13 cellular contexts compared by ENCODE assay signal in genomic region chr11:46339816-46340215, GRCh38. TPM values are rescaled to one million over a fixed set of nuclear protein-coding genes. Genes with fewer than 3 reads are reported as not detected.
A peak's percentile ranks its signal among the peaks of the same experiment; 100 is the strongest.
DNase-seq lines count a peak whose midpoint lies in the region; ATAC-seq and TF ChIP-seq lines count a peak whose summit lies in the region.
"Had no signal": no experiment of that assay in that cellular context is flagged by ENCODE, and none has a peak within 500 bp of the region (broad histone marks: within the 10 kb centered on the region; RNA-seq: fewer than 3 reads in every experiment).

No MANE protein-coding gene starts in this region.

- intact Hi-C loops in esophagus squamous epithelium (cut with DNase I) = no loop called here
- intact Hi-C loops in naive thymus-derived CD4-positive, alpha-beta T cell (cut with micrococcal nuclease) = loop anchor here in 1 of 2 donors (10.0 kb wide), 1 partner anchor 1215 kb away; the partner anchor contains the start of gene CELF1

- TF ChIP-seq CTCF in C4-2B (conservative IDR thresholded peaks at IDR 0.05) (no peak), esophagus squamous epithelium (IDR thresholded peaks at IDR 0.05) (no peak)

- H3K27me3 ChIP-seq in esophagus squamous epithelium = peaks cover 0 to 10% (median 0%) of the 10 kb centered on the region in 4 donors
- H3K27me3 ChIP-seq in naive thymus-derived CD4-positive, alpha-beta T cell (ENCODE audit: control insufficient read depth in 2 of 2, insufficient read depth in 2 of 2, low read length in 2 of 2) = peaks cover 0 to 3% of the 10 kb centered on the region in 2 donors

- H3K9me3 Mint-ChIP-seq in naive thymus-derived CD4-positive, alpha-beta T cell = no peaks in the 10 kb centered on the region
- H3K9me3 Mint-ChIP-seq: activated T-helper 2 cell treated with anti-CD3 and anti-CD28 coated beads, Interferon-gamma antibody, Interleukin-2, Interleukin-4, amounts not matched to agents 10 μg/mL and 5 μg/mL and 100 μg/mL, durations not matched to agents 14 hours and 24 hours and 36 hours; CD8-positive, alpha-beta memory T cell had no signal

- CTCF ChIA-PET in naive thymus-derived CD4-positive, alpha-beta T cell (lab: Charles Lee) = interaction anchor here (1.0 to 8.4 kb wide), 4 partner anchors 7 to 25 kb away, joined by 3 to 95 read pairs (median 3); no protein-coding TSS in a partner anchor

- ATAC-seq in naive thymus-derived CD4-positive, alpha-beta T cell = peak; percentile 23
- no peak for ATAC-seq in GM21528 (IDR thresholded peaks at IDR 0.05; ENCODE audit: low FRiP score, unreplicated experiment)

- H3K4me3 Mint-ChIP-seq in naive thymus-derived CD4-positive, alpha-beta T cell = peak overlapping the region in 5 of 10 donors; percentile 2 to 91 (median 13)
- H3K4me3 Mint-ChIP-seq: CD8-positive, alpha-beta memory T cell had no signal

- H3K27me3 Mint-ChIP-seq in naive thymus-derived CD4-positive, alpha-beta T cell = peaks cover 0 to 6% (median 0%) of the 10 kb centered on the region in 5 donors

- POLR2A ChIA-PET in naive thymus-derived CD4-positive, alpha-beta T cell (lab: Charles Lee) = interaction anchor here (1.3 to 17.3 kb wide), 2 partner anchors 8 to 49 kb away, joined by 4 to 444 read pairs; no protein-coding TSS in a partner anchor

- H3K27ac ChIP-seq in C4-2B (peak overlapping the region; percentile 75), esophagus squamous epithelium (peak overlapping the region; percentile 21 to 85 (median 78))
- no peak overlapping the region for H3K27ac ChIP-seq in naive thymus-derived CD4-positive, alpha-beta T cell (ENCODE audit: low read depth, low read length)

- DNase-seq in NOMO-1 (lab: John Stamatoyannopoulos, UW; ENCODE audit: unreplicated experiment in 2 of 2) (peak; percentile 77 to 90), esophagus squamous epithelium (lab: John Stamatoyannopoulos, UW) (no peak), NCI-H1436 treated with DMSO at 0.1 percent for 48 hours (lab: John Stamatoyannopoulos, UW) (no peak), COR-L47 (lab: John Stamatoyannopoulos, UW) (no peak), cortex of kidney (lab: John Stamatoyannopoulos, UW) (no peak)
- DNase-seq in naive thymus-derived CD4-positive, alpha-beta T cell = no peak
- DNase-seq: CD8-positive, alpha-beta memory T cell; hippocampal formation; NCI-H2029 treated with DMSO at 0.1 percent for 48 hours had no signal

- no peak for TF ChIP-seq POLR2A in esophagus squamous epithelium (IDR thresholded peaks at IDR 0.05)

- no peaks in the 10 kb centered on the region for H3K9me3 ChIP-seq in esophagus squamous epithelium
- no peaks in the 10 kb centered on the region for H3K9me3 ChIP-seq in naive thymus-derived CD4-positive, alpha-beta T cell (ENCODE audit: control insufficient read depth in 2 of 3, low read length in 3 of 3)

- no peak overlapping the region for H3K4me3 ChIP-seq in esophagus squamous epithelium
- no peak overlapping the region for H3K4me3 ChIP-seq in naive thymus-derived CD4-positive, alpha-beta T cell (ENCODE audit: low read length)

- no peaks in the 10 kb centered on the region for H3K36me3 ChIP-seq in esophagus squamous epithelium
- H3K36me3 ChIP-seq in naive thymus-derived CD4-positive, alpha-beta T cell (ENCODE audit: control insufficient read depth in 2 of 3, insufficient read depth in 3 of 3, low read length in 3 of 3) = no peaks in the 10 kb centered on the region

- H3K4me1 ChIP-seq in esophagus squamous epithelium = peaks cover 8 to 50% (median 18%) of the 10 kb centered on the region in 3 donors
- H3K4me1 ChIP-seq in naive thymus-derived CD4-positive, alpha-beta T cell (ENCODE audit: control insufficient read depth in 2 of 2, insufficient read depth in 2 of 2, low read length in 2 of 2) = peaks cover 0 to 95% of the 10 kb centered on the region in 2 donors

- H3K4me1 Mint-ChIP-seq in naive thymus-derived CD4-positive, alpha-beta T cell = peaks cover 52 to 100% (median 93%) of the 10 kb centered on the region in 7 donors

- WGBS in esophagus squamous epithelium, 2 donors = 79 to 86% methylated on average over 2 of the region's 2 CpGs

- peaks cover 0 to 10% (median 0%) of the 10 kb centered on the region in 5 donors for H3K36me3 Mint-ChIP-seq in naive thymus-derived CD4-positive, alpha-beta T cell
- H3K36me3 Mint-ChIP-seq: CD8-positive, alpha-beta memory T cell had no signal

- peak overlapping the region in 8 of 9 donors; percentile 13 to 90 (median 84) for H3K27ac Mint-ChIP-seq in naive thymus-derived CD4-positive, alpha-beta T cell
- H3K27ac Mint-ChIP-seq: activated T-helper 2 cell treated with anti-CD3 and anti-CD28 coated beads, Interferon-gamma antibody, Interleukin-2, Interleukin-4, amounts not matched to agents 10 μg/mL and 5 μg/mL and 100 μg/mL, durations not matched to agents 14 hours and 24 hours and 36 hours had no signal

RNA-seq across cellular contexts. Expression of gene DGKZ, which starts 7.4 kb away (rescaled TPM):
- total RNA-seq in esophagus squamous epithelium = 10 to 100 TPM; 38.5 to 53.1 (median 45.7) TPM
- 100 to 1,000 TPM; 146 to 291 (median 263) TPM for total RNA-seq in naive thymus-derived CD4-positive, alpha-beta T cell
- polyA plus RNA-seq in naive thymus-derived CD4-positive, alpha-beta T cell = 10 to 100 TPM; 41.5 to 70.5 TPM

RNA-seq across cellular contexts. Expression of gene MDK, which starts 41.7 kb away (rescaled TPM):
- 10 to 100 TPM in 3 of 4 donors, 1 to 10 TPM in 1; 5.4 to 62.6 (median 22.5) TPM for total RNA-seq in esophagus squamous epithelium
- 10 to 100 TPM in 2 of 5 experiments, 1 to 10 TPM in 3; 4.9 to 13.5 (median 8.8) TPM for total RNA-seq in naive thymus-derived CD4-positive, alpha-beta T cell
- polyA plus RNA-seq in naive thymus-derived CD4-positive, alpha-beta T cell = under 1 TPM in 1 of 2 donors, not detected in 1; 0.35 TPM

RNA-seq across cellular contexts. Expression of gene CHRM4, which starts 51.8 kb away (rescaled TPM):
- total RNA-seq in esophagus squamous epithelium = not detected
- total RNA-seq in naive thymus-derived CD4-positive, alpha-beta T cell = 1 to 10 TPM in 2 of 5 experiments, under 1 TPM in 1, not detected in 2; 0.48 to 3.5 (median 3.1) TPM
- polyA plus RNA-seq in naive thymus-derived CD4-positive, alpha-beta T cell = under 1 TPM; 0.15 to 0.17 TPM
- total RNA-seq: CD8-positive, alpha-beta memory T cell; ureter had no signal

Comparison
In these comparisons a context has a peak if more than half of its experiments do, and no peak if none do; other contexts are left out.
1. DNase-seq: peak in NOMO-1 (2 of 2); none in esophagus squamous epithelium (single experiment), naive thymus-derived CD4-positive, alpha-beta T cell (0 of 9), NCI-H1436 treated with DMSO at 0.1 percent for 48 hours (single experiment), COR-L47 (single experiment) and cortex of kidney (single experiment).